In the genomic region with DNA sequence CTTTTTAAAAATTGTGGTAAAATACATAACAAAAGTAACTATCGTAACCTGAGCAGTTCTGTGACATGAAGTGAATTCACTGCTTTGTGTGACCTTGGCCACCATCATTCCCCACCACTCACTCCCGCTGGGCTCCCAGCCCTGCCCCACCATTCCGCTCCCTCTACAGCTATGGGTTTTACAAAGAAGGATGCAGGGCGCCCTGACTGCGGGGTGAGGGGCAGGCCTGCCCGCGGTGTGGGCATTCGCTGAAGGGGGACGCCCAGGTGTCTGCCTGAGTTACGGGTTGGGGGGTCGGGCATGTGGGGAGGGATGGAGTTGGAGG, we compare ENCODE assay signal across 9 cellular contexts. TPM values are rescaled to one million over a fixed set of nuclear protein-coding genes. Genes with fewer than 3 reads are reported as not detected.
DNase-seq lines count a peak whose midpoint lies in the region; ATAC-seq and TF ChIP-seq lines count a peak whose summit lies in the region.
"Had no signal": no experiment of that assay in that cellular context is flagged by ENCODE, and none has a peak within 500 bp of the region (broad histone marks: within the 10 kb centered on the region; RNA-seq: fewer than 3 reads in every experiment).

A gene with protein sequence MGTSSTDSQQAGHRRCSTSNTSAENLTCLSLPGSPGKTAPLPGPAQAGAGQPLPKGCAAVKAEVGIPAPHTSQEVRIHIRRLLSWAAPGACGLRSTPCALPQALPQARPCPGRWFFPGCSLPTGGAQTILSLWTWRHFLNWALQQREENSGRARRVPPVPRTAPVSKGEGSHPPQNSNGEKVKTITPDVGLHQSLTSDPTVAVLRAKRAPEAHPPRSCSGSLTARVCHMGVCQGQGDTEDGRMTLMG (minus strand): TSS at position 38 of the 325 bp plus-strand sequence. CDS start 335 bp downstream, outside the sequence.

- H3K27me3 ChIP-seq in iPS-15b (ENCODE audit: control insufficient read depth, insufficient read depth, low read length) (no peaks in the 10 kb centered on the region), stomach (no peaks in the 10 kb centered on the region)

- H3K9ac ChIP-seq in iPS-15b (ENCODE audit: low read depth, low read length) = peak within 1 kb of the TSS; percentile 79

- intact Hi-C loops in activated CD8-positive, alpha-beta T cell treated with anti-CD3 and anti-CD28 coated beads for 36 hours (cut with micrococcal nuclease) = loop anchor here (10.0 kb wide), 1 partner anchor 53 kb away; no protein-coding TSS in a partner anchor
- intact Hi-C loops in stomach (cut with DNase I; ENCODE audit: low total_unique reads) = loop anchor here (10.0 kb wide), 1 partner anchor 63 kb away; no protein-coding TSS in a partner anchor

- ATAC-seq in activated CD8-positive, alpha-beta T cell treated with anti-CD3 and anti-CD28 coated beads for 36 hours = no peak

- POLR2A ChIA-PET in activated CD4-positive, alpha-beta T cell treated with anti-CD3 and anti-CD28 coated beads, Interleukin-2, amount 10 ng/mL, durations not matched to agents 7 days and 5 days (lab: Charles Lee) = interaction anchor here (0.9 kb wide), 1 partner anchor 11 kb away, joined by 4 read pairs; a partner anchor contains a TSS
- POLR2A ChIA-PET in activated CD8-positive, alpha-beta T cell treated with anti-CD3 and anti-CD28 coated beads for 36 hours (lab: Charles Lee) = interaction anchor here (3.3 to 3.7 kb wide), 3 partner anchors 10 to 378 kb away, joined by 13 to 67 read pairs (median 26); a partner anchor contains a TSS

- 8 to 14% (median 10%) methylated on average over 10 to 11 of the region's 11 CpGs for WGBS in stomach, 5 donors

- peak within 1 kb of the TSS; percentile 90 to 99 (median 97) for H3K27ac ChIP-seq in stomach

- no peaks in the 10 kb centered on the region for H3K9me3 Mint-ChIP-seq in activated CD4-positive, alpha-beta T cell treated with anti-CD3 and anti-CD28 coated beads, Interleukin-2, amount 10 ng/mL, durations not matched to agents 7 days and 5 days
- no peaks in the 10 kb centered on the region for H3K9me3 Mint-ChIP-seq in activated CD8-positive, alpha-beta T cell treated with anti-CD3 and anti-CD28 coated beads for 36 hours

- CTCF ChIA-PET in activated CD4-positive, alpha-beta T cell treated with anti-CD3 and anti-CD28 coated beads, Interleukin-2, amount 10 ng/mL, durations not matched to agents 7 days and 5 days (lab: Charles Lee) = interaction anchor here (0.8 kb wide), 1 partner anchor 13 kb away, joined by 3 read pairs; no protein-coding TSS in a partner anchor
- CTCF ChIA-PET in activated CD8-positive, alpha-beta T cell treated with anti-CD3 and anti-CD28 coated beads for 36 hours (lab: Charles Lee) = no interaction called here

- H3K4me1 Mint-ChIP-seq in activated CD4-positive, alpha-beta T cell treated with anti-CD3 and anti-CD28 coated beads, Interleukin-2, amount 10 ng/mL, durations not matched to agents 7 days and 5 days = peaks cover 23% of the 10 kb centered on the region
- peaks cover 12% of the 10 kb centered on the region for H3K4me1 Mint-ChIP-seq in activated CD8-positive, alpha-beta T cell treated with anti-CD3 and anti-CD28 coated beads for 36 hours (ENCODE audit: low read depth)

- H3K36me3 ChIP-seq in iPS-15b (ENCODE audit: control insufficient read depth, insufficient read depth, low read length) = peaks cover 29% of the 10 kb centered on the region
- peaks cover 16 to 45% (median 37%) of the 10 kb centered on the region in 4 donors for H3K36me3 ChIP-seq in stomach

- no peaks in the 10 kb centered on the region for H3K36me3 Mint-ChIP-seq in activated CD4-positive, alpha-beta T cell treated with anti-CD3 and anti-CD28 coated beads, Interleukin-2, amount 10 ng/mL, durations not matched to agents 7 days and 5 days (ENCODE audit: low read depth)
- no peaks in the 10 kb centered on the region for H3K36me3 Mint-ChIP-seq in activated CD8-positive, alpha-beta T cell treated with anti-CD3 and anti-CD28 coated beads for 36 hours (ENCODE audit: low read depth)

- no peak for TF ChIP-seq CTCF in activated CD8-positive, alpha-beta T cell treated with anti-CD3 and anti-CD28 coated beads for 36 hours (IDR thresholded peaks at IDR 0.05)
- no peak for TF ChIP-seq CTCF in stomach (IDR thresholded peaks at IDR 0.05)

- no peak for DNase-seq in activated CD4-positive, alpha-beta T cell treated with anti-CD3 and anti-CD28 coated beads, Interleukin-2, amount 10 ng/mL, durations not matched to agents 7 days and 5 days
- DNase-seq in activated CD4-positive, alpha-beta T cell treated with anti-CD3 and anti-CD28 coated beads, Interleukin-2, amount 50 U/mL, for 1 hour = no peak
- no peak for DNase-seq in activated CD8-positive, alpha-beta T cell treated with anti-CD3 and anti-CD28 coated beads for 36 hours
- DNase-seq in stomach = no peak
- no peak for DNase-seq in MV-4-11 (lab: John Stamatoyannopoulos, UW)
- DNase-seq in activated CD4-positive, alpha-beta T cell treated with anti-CD3 and anti-CD28 coated beads for 48 hours = no peak
- DNase-seq in NCI-H2227 treated with DMSO at 0.1 percent for 48 hours (lab: John Stamatoyannopoulos, UW) = no peak

- no peaks in the 10 kb centered on the region for H3K27me3 Mint-ChIP-seq in activated CD4-positive, alpha-beta T cell treated with anti-CD3 and anti-CD28 coated beads, Interleukin-2, amount 10 ng/mL, durations not matched to agents 7 days and 5 days
- no peaks in the 10 kb centered on the region for H3K27me3 Mint-ChIP-seq in activated CD8-positive, alpha-beta T cell treated with anti-CD3 and anti-CD28 coated beads for 36 hours

- no peaks in the 10 kb centered on the region for H3K4me1 ChIP-seq in iPS-15b (ENCODE audit: control insufficient read depth, insufficient read depth, low read length)
- peaks cover 14 to 31% (median 16%) of the 10 kb centered on the region in 4 donors for H3K4me1 ChIP-seq in stomach

- H3K27ac Mint-ChIP-seq in activated CD4-positive, alpha-beta T cell treated with anti-CD3 and anti-CD28 coated beads, Interleukin-2, amount 10 ng/mL, durations not matched to agents 7 days and 5 days = peak within 1 kb of the TSS; percentile 99
- peak within 1 kb of the TSS; percentile 98 for H3K27ac Mint-ChIP-seq in activated CD8-positive, alpha-beta T cell treated with anti-CD3 and anti-CD28 coated beads for 36 hours

- TF ChIP-seq EP300 in stomach (IDR thresholded peaks at IDR 0.05) = no peak

- peak within 1 kb of the TSS; percentile 76 for H3K4me3 ChIP-seq in iPS-15b (ENCODE audit: low read depth, low read length)
- H3K4me3 ChIP-seq in stomach = peak within 1 kb of the TSS; percentile 56 to 73 (median 66)

- H3K4me3 Mint-ChIP-seq in activated CD4-positive, alpha-beta T cell treated with anti-CD3 and anti-CD28 coated beads, Interleukin-2, amount 10 ng/mL, durations not matched to agents 7 days and 5 days = peak within 1 kb of the TSS; percentile 90
- H3K4me3 Mint-ChIP-seq in activated CD8-positive, alpha-beta T cell treated with anti-CD3 and anti-CD28 coated beads for 36 hours = peak within 1 kb of the TSS; percentile 88

- TF ChIP-seq POLR2A in stomach (IDR thresholded peaks at IDR 0.05) = no peak

- H3K9me3 ChIP-seq in iPS-15b (ENCODE audit: control insufficient read depth, insufficient read depth, low read length) = no peaks in the 10 kb centered on the region
- no peaks in the 10 kb centered on the region for H3K9me3 ChIP-seq in stomach

RNA-seq across cellular contexts. Expression of the gene that starts here (rescaled TPM):
- under 1 TPM in 1 of 2 experiments, not detected in 1; 0.17 TPM for total RNA-seq in activated CD4-positive, alpha-beta T cell treated with anti-CD3 and anti-CD28 coated beads, Interleukin-2, amount 10 ng/mL, durations not matched to agents 7 days and 5 days
- total RNA-seq in activated CD8-positive, alpha-beta T cell treated with anti-CD3 and anti-CD28 coated beads for 36 hours = not detected
- total RNA-seq in stomach = under 1 TPM in 1 of 5 donors, not detected in 4; 0.58 TPM
- polyA plus RNA-seq in stomach = under 1 TPM in 2 of 3 donors, not detected in 1; 0.43 to 0.61 TPM
- total RNA-seq: Daoy had no signal
